ENCODE assay signal across 1 cellular context in the genomic region with DNA sequence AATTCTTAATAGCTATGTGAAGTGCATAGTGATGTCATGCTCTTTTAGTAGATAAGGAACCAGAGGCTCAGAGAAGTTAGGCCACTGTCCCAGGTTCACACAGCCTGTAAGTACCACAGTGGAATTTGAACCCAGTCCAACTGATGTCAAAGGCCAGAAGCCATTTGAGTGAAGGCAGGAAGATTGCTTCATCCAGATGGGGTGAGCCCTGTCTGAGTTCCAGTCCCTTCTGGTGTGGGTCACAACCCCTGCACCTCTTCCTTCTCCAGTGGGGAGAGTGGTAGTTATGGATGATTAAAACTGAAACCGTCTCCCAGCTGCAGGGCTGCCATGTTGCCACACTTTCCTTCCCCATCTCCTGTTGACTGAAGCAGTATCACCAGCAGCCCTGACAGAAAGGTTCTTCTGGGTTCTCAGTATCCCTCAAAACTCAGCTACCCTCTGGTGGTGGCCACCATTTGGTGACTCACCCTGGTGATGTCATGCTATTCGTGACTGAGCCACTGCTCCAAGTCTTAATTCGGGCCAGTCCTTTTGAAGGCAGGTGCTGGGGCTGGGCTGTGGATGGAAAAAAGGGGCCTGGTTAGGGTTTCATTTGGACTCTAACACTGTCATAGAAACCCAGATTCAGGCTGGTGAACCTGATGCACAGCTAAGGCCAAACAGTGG.
A peak's percentile ranks its signal among the peaks of the same experiment; 100 is the strongest.
TF ChIP-seq lines count a peak whose summit lies in the region.

No MANE protein-coding gene starts in this region.

TF ChIP-seq in endothelial cell of umbilical vein, 7 proteins besides CTCF, POLR2A, EP300 and RAD21:
- TF ChIP-seq POLR2AphosphoS5 (IDR thresholded peaks at IDR 0.05; ENCODE audit: insufficient read depth, low read depth, low read length) (no peak), JUN (IDR thresholded peaks at IDR 0.05; ENCODE audit: borderline replicate concordance, insufficient read depth, insufficient read length, low read depth) (peak; percentile 64)
TF ChIP-seq in endothelial cell of umbilical vein: peak in this region for 1.
